ENCODE assay signal across 11 cellular contexts in genomic region chr10:100007239-100008141, GRCh38. TPM values are rescaled to one million over a fixed set of nuclear protein-coding genes. Genes with fewer than 3 reads are reported as not detected.
DNase-seq lines count a peak whose midpoint lies in the region; ATAC-seq and TF ChIP-seq lines count a peak whose summit lies in the region.
"Had no signal": no experiment of that assay in that cellular context is flagged by ENCODE, and none has a peak within 500 bp of the region (broad histone marks: within the 10 kb centered on the region; RNA-seq: fewer than 3 reads in every experiment).

No MANE protein-coding gene starts in this region.

- H3K9me3 ChIP-seq in WERI-Rb-1 (ENCODE audit: severe bottlenecking): no peaks in the 10 kb centered on the region
- H3K9me3 ChIP-seq: SJCRH30 had no signal

- no peaks in the 10 kb centered on the region for H3K27me3 Mint-ChIP-seq in stimulated activated memory B cell treated with anti-CD40 and anti-IgM and Interleukin-4, amounts not matched to agents 10 μg/mL and 1 μg/mL and 100 μg/mL, for 72 hours

- TF ChIP-seq CTCF in WERI-Rb-1 (IDR thresholded peaks at IDR 0.05; ENCODE audit: low read depth, low read length) (no peak), fibroblast of the aortic adventitia (IDR thresholded peaks at IDR 0.05; ENCODE audit: insufficient read depth, low read length) (no peak)

- H3K9me3 Mint-ChIP-seq in stimulated activated memory B cell treated with anti-CD40 and anti-IgM and Interleukin-4, amounts not matched to agents 10 μg/mL and 1 μg/mL and 100 μg/mL, for 72 hours: no peaks in the 10 kb centered on the region

- H3K4me1 Mint-ChIP-seq in stimulated activated memory B cell treated with anti-CD40 and anti-IgM and Interleukin-4, amounts not matched to agents 10 μg/mL and 1 μg/mL and 100 μg/mL, for 72 hours: peaks cover 65% of the 10 kb centered on the region

- peak overlapping the region; percentile 43 for H3K27ac Mint-ChIP-seq in stimulated activated memory B cell treated with anti-CD40 and anti-IgM and Interleukin-4, amounts not matched to agents 10 μg/mL and 1 μg/mL and 100 μg/mL, for 72 hours

- ATAC-seq in stimulated activated memory B cell treated with anti-CD40 and anti-IgM and Interleukin-4, amounts not matched to agents 10 μg/mL and 1 μg/mL and 100 μg/mL, for 72 hours: no peak

- no peaks in the 10 kb centered on the region for H3K27me3 ChIP-seq in WERI-Rb-1 (ENCODE audit: insufficient read depth, low read depth, severe bottlenecking)
- H3K27me3 ChIP-seq: SJCRH30 had no signal

- DNase-seq in NCI-H82 (lab: John Stamatoyannopoulos, UW): peak; percentile 40
- DNase-seq in NCI-H82 treated with DMSO at 0.1 percent for 48 hours (lab: John Stamatoyannopoulos, UW; ENCODE audit: unreplicated experiment): no peak
- peak; percentile 11 for DNase-seq in WERI-Rb-1
- peak; percentile 79 for DNase-seq in fibroblast of the aortic adventitia (ENCODE audit: low read depth)
- no peak for DNase-seq in GM19238 (ENCODE audit: insufficient read length, low spot score)
- DNase-seq in CD1c-positive myeloid dendritic cell (ENCODE audit: extremely low spot score): no peak
- no peak for DNase-seq in globus pallidus (ENCODE audit: low spot score)
- DNase-seq: anterior cingulate cortex; SJCRH30; stimulated activated naive CD4-positive, alpha-beta T cell had no signal

- no peak overlapping the region for H3K27ac ChIP-seq in WERI-Rb-1
- H3K27ac ChIP-seq: SJCRH30 had no signal

- H3K4me3 Mint-ChIP-seq in stimulated activated memory B cell treated with anti-CD40 and anti-IgM and Interleukin-4, amounts not matched to agents 10 μg/mL and 1 μg/mL and 100 μg/mL, for 72 hours: peak overlapping the region; percentile 66

- H3K4me3 ChIP-seq in WERI-Rb-1 (ENCODE audit: low read depth, low read length) (no peak overlapping the region), fibroblast of the aortic adventitia (ENCODE audit: low read depth, low read length) (peak overlapping the region; percentile 98)

- no peaks in the 10 kb centered on the region for H3K36me3 ChIP-seq in WERI-Rb-1
- H3K36me3 ChIP-seq: SJCRH30 had no signal

- H3K36me3 Mint-ChIP-seq in stimulated activated memory B cell treated with anti-CD40 and anti-IgM and Interleukin-4, amounts not matched to agents 10 μg/mL and 1 μg/mL and 100 μg/mL, for 72 hours: no peaks in the 10 kb centered on the region

RNA-seq across cellular contexts. Expression of gene DNMBP, which starts 2.3 kb away (rescaled TPM):
- total RNA-seq in fibroblast of the aortic adventitia (ENCODE audit: low replicate concordance): 24.9 and 62.4 TPM in 2 replicates

Comparison
In these comparisons a context has a peak if more than half of its experiments do, and no peak if none do; other contexts are left out.
1. DNase-seq: peak in NCI-H82 (single experiment), WERI-Rb-1 (single experiment) and fibroblast of the aortic adventitia (single experiment); none in NCI-H82 treated with DMSO at 0.1 percent for 48 hours (single experiment), GM19238 (single experiment), CD1c-positive myeloid dendritic cell (single experiment) and globus pallidus (single experiment).